Comparison of ENCODE assay signal across 16 cellular contexts in the genomic region with DNA sequence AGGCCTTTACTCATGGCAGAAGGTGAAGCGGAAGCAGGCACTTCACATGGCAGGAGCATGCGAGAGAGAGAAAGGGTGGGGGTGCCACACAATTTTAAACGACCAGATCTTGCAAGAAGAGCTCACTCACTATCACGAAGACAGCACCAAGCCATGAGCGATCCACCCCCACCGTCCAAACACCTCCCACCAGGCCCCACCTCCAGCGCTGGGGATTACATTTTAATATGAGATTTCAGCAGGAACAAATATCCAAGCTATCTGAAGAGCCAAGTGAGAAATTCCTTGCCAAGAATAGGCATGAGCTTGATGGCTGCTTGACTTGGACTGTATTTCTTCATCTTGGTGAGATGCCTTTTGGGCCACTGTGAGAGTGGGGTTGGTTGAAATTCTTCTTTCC.
DNase-seq lines count a peak whose midpoint lies in the region; ATAC-seq and TF ChIP-seq lines count a peak whose summit lies in the region.
"Had no signal": no experiment of that assay in that cellular context is flagged by ENCODE, and none has a peak within 500 bp of the region (broad histone marks: within the 10 kb centered on the region; RNA-seq: fewer than 3 reads in every experiment).

No MANE protein-coding gene starts in this region.

- 85 to 92% methylated on average over 7 of the region's 7 CpGs for WGBS in sigmoid colon, 2 donors

- ATAC-seq in Right ventricle myocardium superior (ENCODE audit: poor library complexity) (peak; percentile 61), left ventricle myocardium superior (peak; percentile 64), GM19035 (IDR thresholded peaks at IDR 0.05; ENCODE audit: unreplicated experiment) (no peak), GM19455 (IDR thresholded peaks at IDR 0.05; ENCODE audit: unreplicated experiment) (no peak)
- ATAC-seq: GM23338 had no signal

- intact Hi-C loops in Right ventricle myocardium superior (cut with DNase I): no loop called here
- intact Hi-C loops in cardiac septum (cut with DNase I): no loop called here
- intact Hi-C loops in left ventricle myocardium superior (cut with micrococcal nuclease): no loop called here
- intact Hi-C loops in sigmoid colon (cut with DNase I): no loop called here

- DNase-seq in Right ventricle myocardium superior (peak; percentile 44), cardiac septum (ENCODE audit: low spot score) (no peak), left ventricle myocardium superior (no peak), putamen (ENCODE audit: low spot score) (peak; percentile 68), sigmoid colon (no peak)
- DNase-seq: 8988T; AML-193; Caco-2; CD8-positive, alpha-beta memory T cell; DND-41; GDM1; H9 had no signal

- H3K4me1 ChIP-seq in sigmoid colon: no peaks in the 10 kb centered on the region
- H3K4me1 ChIP-seq: BLaER1, Caco-2 had no signal

- TF ChIP-seq CTCF in sigmoid colon (IDR thresholded peaks at IDR 0.05): no peak

- H3K27me3 ChIP-seq in sigmoid colon: no peaks in the 10 kb centered on the region
- H3K27me3 ChIP-seq: BLaER1 had no signal

- no peak for TF ChIP-seq POLR2A in sigmoid colon (IDR thresholded peaks at IDR 0.05)

- no peak overlapping the region for H3K27ac ChIP-seq in sigmoid colon
- H3K27ac ChIP-seq: BLaER1 had no signal

- no peaks in the 10 kb centered on the region for H3K9me3 ChIP-seq in sigmoid colon
- H3K9me3 ChIP-seq: BLaER1, Caco-2 had no signal

- H3K36me3 ChIP-seq in sigmoid colon: no peaks in the 10 kb centered on the region
- H3K36me3 ChIP-seq: BLaER1 had no signal

- H3K4me3 ChIP-seq in sigmoid colon: no peak overlapping the region
- H3K4me3 ChIP-seq: BLaER1, GM23338 had no signal

- TF ChIP-seq EP300 in sigmoid colon (IDR thresholded peaks at IDR 0.05): no peak

Comparison
In these comparisons a context has a peak if more than half of its experiments do, and no peak if none do; other contexts are left out.
1. DNase-seq: peak in Right ventricle myocardium superior (single experiment) and putamen (single experiment); none in cardiac septum (single experiment), left ventricle myocardium superior (single experiment) and sigmoid colon (single experiment).
2. ATAC-seq: peak in Right ventricle myocardium superior (single experiment) and left ventricle myocardium superior (single experiment); none in GM19035 (single experiment) and GM19455 (single experiment).